Comparison of ENCODE assay signal across 15 cellular contexts in the genomic region with DNA sequence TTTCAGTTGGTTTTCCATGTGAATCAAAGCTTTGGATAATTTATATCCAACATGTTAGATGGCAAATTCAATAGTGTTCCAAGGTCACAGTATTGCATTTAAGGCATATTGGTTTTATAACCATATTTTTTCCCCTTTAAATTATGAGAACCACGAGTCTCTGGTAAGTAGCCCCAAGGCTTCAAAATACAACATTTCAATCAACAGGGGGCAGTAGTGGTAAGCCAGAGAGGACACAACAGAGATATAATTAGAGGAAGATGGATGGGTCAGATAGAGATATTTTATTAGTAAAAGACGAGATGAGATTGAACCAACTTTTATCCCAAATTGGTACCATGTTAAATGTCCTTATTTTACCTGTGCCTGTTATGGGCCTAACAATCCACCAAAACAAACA. TPM values are rescaled to one million over a fixed set of nuclear protein-coding genes. Genes with fewer than 3 reads are reported as not detected.
DNase-seq lines count a peak whose midpoint lies in the region; ATAC-seq and TF ChIP-seq lines count a peak whose summit lies in the region.
"Had no signal": no experiment of that assay in that cellular context is flagged by ENCODE, and none has a peak within 500 bp of the region (broad histone marks: within the 10 kb centered on the region; RNA-seq: fewer than 3 reads in every experiment).

No MANE protein-coding gene starts in this region.

- WGBS in adrenal gland, 4 donors, result 39 to 54% (median 46%) methylated on average over 2 of the region's 2 CpGs

- H3K36me3 Mint-ChIP-seq in Caco-2 (ENCODE audit: insufficient read depth, unreplicated experiment), result no peaks in the 10 kb centered on the region
- H3K36me3 Mint-ChIP-seq in effector memory CD8-positive, alpha-beta T cell (ENCODE audit: insufficient read depth), result no peaks in the 10 kb centered on the region

- ATAC-seq in left lobe of liver (peak; percentile 45), HG03097 (IDR thresholded peaks at IDR 0.05; ENCODE audit: low FRiP score, unreplicated experiment) (no peak)
- ATAC-seq in effector memory CD8-positive, alpha-beta T cell (replicated peaks), result no peak
- ATAC-seq: Right ventricle myocardium inferior had no signal

- H3K9me3 Mint-ChIP-seq in Caco-2 (ENCODE audit: unreplicated experiment), result peaks cover 9% of the 10 kb centered on the region
- no peaks in the 10 kb centered on the region for H3K9me3 Mint-ChIP-seq in effector memory CD8-positive, alpha-beta T cell
- H3K9me3 Mint-ChIP-seq: activated naive CD4-positive, alpha-beta T cell treated with anti-CD3 and anti-CD28 coated beads for 36 hours had no signal

- H3K36me3 ChIP-seq in adrenal gland (replicated peaks in 1 of 2) (no peaks in the 10 kb centered on the region), Caco-2 (ENCODE audit: control insufficient read depth, insufficient read depth, low read length) (no peaks in the 10 kb centered on the region; the same call in 1 of the 2 replicates)

- H3K4me3 ChIP-seq in adrenal gland (no peak overlapping the region), Caco-2 (ENCODE audit: low read depth, low read length) (no peak overlapping the region)
- H3K4me3 ChIP-seq: GM23248 had no signal

- POLR2A ChIA-PET in Caco-2 (lab: Charles Lee), result no interaction called here

- H3K27ac Mint-ChIP-seq in Caco-2 (ENCODE audit: unreplicated experiment), result no peak overlapping the region
- H3K27ac Mint-ChIP-seq in effector memory CD8-positive, alpha-beta T cell, result no peak overlapping the region
- H3K27ac Mint-ChIP-seq: activated naive CD4-positive, alpha-beta T cell treated with anti-CD3 and anti-CD28 coated beads for 36 hours had no signal

- H3K9me3 ChIP-seq in adrenal gland (replicated peaks in 1 of 3) (no peaks in the 10 kb centered on the region), Caco-2 (peaks cover 2% of the 10 kb centered on the region; the same call in 1 of the 2 replicates)
- H3K9me3 ChIP-seq: testis had no signal

- no peak overlapping the region for H3K4me3 Mint-ChIP-seq in Caco-2 (ENCODE audit: unreplicated experiment)
- H3K4me3 Mint-ChIP-seq in effector memory CD8-positive, alpha-beta T cell, result no peak overlapping the region
- H3K4me3 Mint-ChIP-seq: activated naive CD4-positive, alpha-beta T cell treated with anti-CD3 and anti-CD28 coated beads for 36 hours had no signal

- intact Hi-C loops in adrenal gland (cut with DNase I) (no loop called here), Caco-2 (cut with micrococcal nuclease; ENCODE audit: unreplicated experiment) (no loop called here)

- H3K4me1 Mint-ChIP-seq in Caco-2 (ENCODE audit: low read depth, unreplicated experiment), result peaks cover 5% of the 10 kb centered on the region
- H3K4me1 Mint-ChIP-seq in effector memory CD8-positive, alpha-beta T cell (ENCODE audit: low read depth in 2 of 2), result no peaks in the 10 kb centered on the region

- CTCF ChIA-PET in Caco-2 (lab: Charles Lee), result no interaction called here

- H3K27me3 Mint-ChIP-seq in Caco-2 (ENCODE audit: insufficient read depth, unreplicated experiment), result no peaks in the 10 kb centered on the region
- no peaks in the 10 kb centered on the region for H3K27me3 Mint-ChIP-seq in effector memory CD8-positive, alpha-beta T cell

- DNase-seq in HCEC 1CT (peak; percentile 10), adrenal gland (no peak), left lobe of liver (ENCODE audit: low spot score) (no peak), Caco-2 (no peak), KG1 (lab: John Stamatoyannopoulos, UW) (no peak)
- no peak for DNase-seq in effector memory CD8-positive, alpha-beta T cell
- DNase-seq: activated CD4-positive, alpha-beta T cell treated with anti-CD3 and anti-CD28 coated beads for 48 hours; activated naive CD4-positive, alpha-beta T cell treated with anti-CD3 and anti-CD28 coated beads for 36 hours; GM23248; NCI-H1417 treated with DMSO at 0.1 percent for 48 hours; stimulated activated CD4-positive, alpha-beta T cell treated with anti-CD3 and anti-CD28 coated beads, Interleukin-4, amount 100 ng/mL, for 4 hours; testis had no signal

- H3K27me3 ChIP-seq in adrenal gland (no peaks in the 10 kb centered on the region), Caco-2 (replicated peaks; ENCODE audit: control insufficient read depth, insufficient read depth, low read length) (no peaks in the 10 kb centered on the region)
- H3K27me3 ChIP-seq: testis had no signal

- H3K27ac ChIP-seq in C4-2B (no peak overlapping the region), adrenal gland (no peak overlapping the region)
- H3K27ac ChIP-seq: GM23248, testis had no signal

- no peaks in the 10 kb centered on the region for H3K4me1 ChIP-seq in adrenal gland (replicated peaks in 1 of 2)
- no peaks in the 10 kb centered on the region for H3K4me1 ChIP-seq in Caco-2
- H3K4me1 ChIP-seq: testis had no signal

- TF ChIP-seq CTCF in C4-2B (conservative IDR thresholded peaks at IDR 0.05) (peak; percentile 53), adrenal gland (IDR thresholded peaks at IDR 0.05) (peak; percentile 13 to 55 (median 42)), Caco-2 (IDR thresholded peaks at IDR 0.05; ENCODE audit: insufficient read depth in 1 of 2, low read depth in 1 of 2, low read length in 1 of 2, severe bottlenecking in 1 of 2, unreplicated experiment in 1 of 2) (peak in 1 of 2 experiments; percentile 12)

- no peak for TF ChIP-seq POLR2A in adrenal gland (IDR thresholded peaks at IDR 0.05)

- BruUV-seq in Caco-2 (replicated peaks; lab: Mats Ljungman, UMichigan), result no TSS peak

RNA-seq across cellular contexts. Expression of gene KL, which starts 53.1 kb away (rescaled TPM):
- total RNA-seq in adrenal gland (1 to 10 TPM in 2 of 8 donors, under 1 TPM in 6; 0.24 to 2.8 (median 0.78) TPM), left lobe of liver (0.05 TPM), Caco-2 (2022) (1.3 and 1.5 TPM in 2 replicates)
- 1 to 10 TPM in 1 of 3 donors, under 1 TPM in 2; 0.40 to 2.6 (median 0.54) TPM for polyA plus RNA-seq in adrenal gland
- polyA plus RNA-seq: GM23248 had no signal
